Comparison of ENCODE assay signal across 17 cellular contexts in genomic region chr5:31119938-31120641, GRCh38.
DNase-seq lines count a peak whose midpoint lies in the region; ATAC-seq and TF ChIP-seq lines count a peak whose summit lies in the region.
"Had no signal": no experiment of that assay in that cellular context is flagged by ENCODE, and none has a peak within 500 bp of the region (broad histone marks: within the 10 kb centered on the region; RNA-seq: fewer than 3 reads in every experiment).

No MANE protein-coding gene starts in this region.

- peaks cover 10 to 11% of the 10 kb centered on the region in 2 donors for H3K9me3 Mint-ChIP-seq in effector memory CD8-positive, alpha-beta T cell

- DNase-seq in NCI-H748 (lab: John Stamatoyannopoulos, UW; ENCODE audit: unreplicated experiment) (peak; percentile 32), NCI-H748 treated with DMSO at 0.1 percent for 48 hours (lab: John Stamatoyannopoulos, UW) (no peak), NOMO-1 treated with DMSO at 0.1 percent for 48 hours (lab: John Stamatoyannopoulos, UW; ENCODE audit: unreplicated experiment) (peak; percentile 53), fibroblast of gingiva (ENCODE audit: low read depth) (peak; percentile 6), retinal pigment epithelial cell (ENCODE audit: low read depth) (peak; percentile 10), NCI-H510A (lab: John Stamatoyannopoulos, UW) (no peak), NCI-H524 treated with DMSO at 0.1 percent for 48 hours (lab: John Stamatoyannopoulos, UW) (no peak)
- no peak for DNase-seq in effector memory CD8-positive, alpha-beta T cell
- DNase-seq: activated CD4-positive, alpha-beta memory T cell treated with anti-CD3 and anti-CD28 coated beads, Interleukin-2, amount 10 ng/mL, durations not matched to agents 7 days and 5 days; adrenal gland; CD4-positive, CD25-positive, alpha-beta regulatory T cell; glutamatergic neuron; GOT3; NCI-H2227 treated with DMSO at 0.1 percent for 48 hours; occipital lobe; tibial artery had no signal

- no peak for ATAC-seq in effector memory CD8-positive, alpha-beta T cell (replicated peaks)

- no peaks in the 10 kb centered on the region for H3K27me3 Mint-ChIP-seq in effector memory CD8-positive, alpha-beta T cell
- H3K27me3 Mint-ChIP-seq: activated CD4-positive, alpha-beta memory T cell treated with anti-CD3 and anti-CD28 coated beads, Interleukin-2, amount 10 ng/mL, durations not matched to agents 7 days and 5 days; CD4-positive, CD25-positive, alpha-beta regulatory T cell had no signal

- no peak overlapping the region for H3K4me3 Mint-ChIP-seq in effector memory CD8-positive, alpha-beta T cell
- H3K4me3 Mint-ChIP-seq: activated CD4-positive, alpha-beta memory T cell treated with anti-CD3 and anti-CD28 coated beads, Interleukin-2, amount 10 ng/mL, durations not matched to agents 7 days and 5 days; CD4-positive, CD25-positive, alpha-beta regulatory T cell had no signal

- H3K4me1 Mint-ChIP-seq in effector memory CD8-positive, alpha-beta T cell (ENCODE audit: low read depth in 2 of 2), result no peaks in the 10 kb centered on the region
- H3K4me1 Mint-ChIP-seq: activated CD4-positive, alpha-beta memory T cell treated with anti-CD3 and anti-CD28 coated beads, Interleukin-2, amount 10 ng/mL, durations not matched to agents 7 days and 5 days; CD4-positive, CD25-positive, alpha-beta regulatory T cell had no signal

- no peak for TF ChIP-seq CTCF in retinal pigment epithelial cell (conservative IDR thresholded peaks at IDR 0.05; ENCODE audit: low read depth, low read length)

- no peak overlapping the region for H3K4me3 ChIP-seq in retinal pigment epithelial cell (ENCODE audit: low read length)
- H3K4me3 ChIP-seq: adrenal gland, skin epidermis, tibial artery had no signal

- H3K27ac Mint-ChIP-seq in effector memory CD8-positive, alpha-beta T cell, result no peak overlapping the region
- H3K27ac Mint-ChIP-seq: activated CD4-positive, alpha-beta memory T cell treated with anti-CD3 and anti-CD28 coated beads, Interleukin-2, amount 10 ng/mL, durations not matched to agents 7 days and 5 days; CD4-positive, CD25-positive, alpha-beta regulatory T cell had no signal

- no peaks in the 10 kb centered on the region for H3K36me3 Mint-ChIP-seq in effector memory CD8-positive, alpha-beta T cell (ENCODE audit: insufficient read depth)
- H3K36me3 Mint-ChIP-seq: CD4-positive, CD25-positive, alpha-beta regulatory T cell had no signal

Comparison
In these comparisons a context has a peak if more than half of its experiments do, and no peak if none do; other contexts are left out.
1. DNase-seq: peak in NCI-H748 (single experiment), NOMO-1 treated with DMSO at 0.1 percent for 48 hours (single experiment), fibroblast of gingiva (single experiment) and retinal pigment epithelial cell (single experiment); none in NCI-H748 treated with DMSO at 0.1 percent for 48 hours (single experiment), effector memory CD8-positive, alpha-beta T cell (0 of 3), NCI-H510A (single experiment) and NCI-H524 treated with DMSO at 0.1 percent for 48 hours (single experiment).